Comparison of ENCODE assay signal across 1 cellular context in the genomic region with DNA sequence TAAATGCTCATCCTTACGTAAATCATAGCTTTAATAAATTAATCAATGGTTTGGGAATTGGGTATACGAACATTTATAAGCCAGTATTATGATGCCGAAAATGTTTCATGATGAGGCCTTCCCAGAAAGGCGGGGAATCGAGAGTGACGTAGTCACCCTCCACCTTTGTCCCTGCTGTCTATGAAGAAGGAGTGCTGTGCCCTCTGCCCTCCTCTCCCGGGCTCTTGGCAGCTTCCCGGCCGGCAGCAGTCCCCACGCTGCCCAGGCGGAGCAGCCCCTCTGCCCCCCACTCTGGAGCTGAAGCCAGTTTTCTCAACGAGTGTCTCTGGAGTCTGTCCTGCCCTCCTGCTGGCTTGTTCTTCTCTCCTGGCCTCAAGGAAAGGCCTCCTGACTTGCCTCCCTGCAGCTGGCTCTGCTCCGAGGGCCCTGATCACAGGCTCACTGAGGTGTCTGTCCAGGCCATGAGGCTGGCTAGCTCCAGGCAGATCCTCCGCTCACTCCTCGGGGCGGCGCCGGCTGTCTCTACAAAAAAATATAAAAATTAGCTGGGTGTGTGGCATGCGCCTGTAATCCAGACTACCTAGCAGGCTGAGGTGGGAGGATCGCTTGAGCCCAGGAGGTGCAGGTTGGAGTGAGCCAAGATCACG.
TF ChIP-seq lines count a peak whose summit lies in the region.

No MANE protein-coding gene starts in this region.

TF ChIP-seq in H1, 55 proteins besides CTCF, POLR2A, EP300 and RAD21:
- TF ChIP-seq, protein P1, sequence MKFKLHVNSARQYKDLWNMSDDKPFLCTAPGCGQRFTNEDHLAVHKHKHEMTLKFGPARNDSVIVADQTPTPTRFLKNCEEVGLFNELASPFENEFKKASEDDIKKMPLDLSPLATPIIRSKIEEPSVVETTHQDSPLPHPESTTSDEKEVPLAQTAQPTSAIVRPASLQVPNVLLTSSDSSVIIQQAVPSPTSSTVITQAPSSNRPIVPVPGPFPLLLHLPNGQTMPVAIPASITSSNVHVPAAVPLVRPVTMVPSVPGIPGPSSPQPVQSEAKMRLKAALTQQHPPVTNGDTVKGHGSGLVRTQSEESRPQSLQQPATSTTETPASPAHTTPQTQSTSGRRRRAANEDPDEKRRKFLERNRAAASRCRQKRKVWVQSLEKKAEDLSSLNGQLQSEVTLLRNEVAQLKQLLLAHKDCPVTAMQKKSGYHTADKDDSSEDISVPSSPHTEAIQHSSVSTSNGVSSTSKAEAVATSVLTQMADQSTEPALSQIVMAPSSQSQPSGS (IDR thresholded peaks at IDR 0.05; ENCODE audit: low read length): no peak
- TF ChIP-seq BRCA1 (IDR thresholded peaks at IDR 0.05; ENCODE audit: low read depth, low read length) (no peak), POU5F1 (IDR thresholded peaks at IDR 0.05; ENCODE audit: low read depth, low read length) (no peak), TAF1 (IDR thresholded peaks at IDR 0.05; ENCODE audit: low read depth, low read length) (no peak), NRF1 (IDR thresholded peaks at IDR 0.05; ENCODE audit: low read depth, low read length) (no peak), SAP30 (IDR thresholded peaks at IDR 0.05; ENCODE audit: insufficient read depth, insufficient replicate concordance, low read length) (no peak), ZNF274 (IDR thresholded peaks at IDR 0.05; ENCODE audit: borderline replicate concordance, extremely low read depth, low read length) (no peak), SP2 (IDR thresholded peaks at IDR 0.05; ENCODE audit: low read length) (no peak)
